8 cellular contexts compared by ENCODE assay signal in the genomic region with DNA sequence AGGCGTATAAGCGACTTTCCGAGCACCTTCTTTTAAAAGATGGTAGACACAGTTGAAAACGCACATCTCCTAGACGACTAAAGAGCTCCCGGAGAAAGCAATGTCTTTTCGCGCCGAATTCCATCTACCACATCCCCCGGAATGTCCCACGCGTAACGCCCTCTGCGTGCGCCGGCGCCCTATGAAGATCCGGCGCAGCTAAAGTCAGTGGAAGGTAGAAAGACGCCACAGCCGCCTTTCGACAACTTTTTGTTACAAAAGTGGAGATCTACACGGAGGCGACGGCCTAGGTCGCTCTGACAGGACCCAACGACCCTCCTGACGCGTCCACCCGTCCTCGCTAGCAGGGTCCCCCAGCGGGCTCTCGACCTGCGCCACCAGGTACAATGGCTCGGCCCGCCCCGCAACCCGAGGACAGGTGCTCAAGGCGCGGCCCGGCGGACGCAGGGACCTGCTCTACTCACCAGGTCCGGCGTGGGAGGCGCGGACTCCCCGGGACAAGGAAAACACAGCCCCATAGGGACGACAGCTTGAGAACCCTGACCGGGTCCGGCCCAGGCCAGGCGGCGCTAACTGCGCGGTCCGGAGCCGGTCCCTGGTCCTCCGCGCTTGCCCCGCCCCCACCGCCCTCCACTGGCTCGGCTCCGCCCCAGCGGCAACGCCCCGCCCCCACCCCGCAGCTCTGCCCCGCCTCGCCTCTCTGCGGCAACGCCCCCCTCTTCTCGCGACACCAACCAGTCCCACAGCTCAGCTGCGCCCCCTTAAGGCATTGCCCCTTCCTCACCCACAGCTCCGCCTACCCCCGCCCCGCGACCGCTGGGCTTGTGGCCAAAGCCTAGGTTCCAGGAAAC. TPM values are rescaled to one million over a fixed set of nuclear protein-coding genes. Genes with fewer than 3 reads are reported as not detected.
DNase-seq lines count a peak whose midpoint lies in the region; ATAC-seq, FAIRE-seq and TF ChIP-seq lines count a peak whose summit lies in the region.

A gene with protein sequence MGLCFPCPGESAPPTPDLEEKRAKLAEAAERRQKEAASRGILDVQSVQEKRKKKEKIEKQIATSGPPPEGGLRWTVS (minus strand): TSS at position 571 of the 851 bp plus-strand sequence. CDS start 53 bp downstream, at position 518.

- peak; percentile 8 for FAIRE-seq in RCC 7860 (lab: Jason Lieb, UNC)

- peak; percentile 60 to 62 for TF ChIP-seq CTCF in fibroblast of lung (conservative IDR thresholded peaks at IDR 0.05 in 1 of 2, IDR thresholded peaks at IDR 0.05 in 1 of 2; ENCODE audit: low read depth in 1 of 2, low read length in 2 of 2)

- H3K9ac ChIP-seq in fibroblast of lung (ENCODE audit: insufficient read depth, low read length): peak within 1 kb of the TSS; percentile 61

- POLR2A ChIA-PET in naive thymus-derived CD4-positive, alpha-beta T cell (lab: Charles Lee): interaction anchor here (0.6 to 2.4 kb wide), 6 partner anchors 9 to 204 kb away, joined by 3 to 21 read pairs (median 3); a partner anchor contains a TSS

- DNase-seq in DMS79 treated with DMSO at 0.1 percent for 48 hours (lab: John Stamatoyannopoulos, UW) (peak; percentile 98), RCC 7860 (ENCODE audit: low spot score) (peak; percentile 81), fibroblast of lung (ENCODE audit: low read depth in 2 of 2) (peak; percentile 82 to 87)
- DNase-seq in Jurkat, Clone E6-1 (ENCODE audit: low read depth, low spot score): peak; percentile 94
- peak; percentile 88 to 89 for DNase-seq in activated T-helper 1 cell treated with anti-CD3 and anti-CD28 coated beads, Interleukin-2, amount 50 U/mL, for 16 hours (ENCODE audit: low read depth in 1 of 2, low spot score in 1 of 2)
- DNase-seq in naive thymus-derived CD4-positive, alpha-beta T cell: peak; percentile 82 to 92 (median 89)

- H3K36me3 Mint-ChIP-seq in naive thymus-derived CD4-positive, alpha-beta T cell: peaks cover 0 to 12% (median 8%) of the 10 kb centered on the region in 5 donors
- no peaks in the 10 kb centered on the region for H3K36me3 Mint-ChIP-seq in stimulated activated memory B cell treated with anti-CD40 and anti-IgM and Interleukin-4, amounts not matched to agents 10 μg/mL and 1 μg/mL and 100 μg/mL, for 72 hours

- ATAC-seq in GM21717 (IDR thresholded peaks at IDR 0.05; ENCODE audit: unreplicated experiment): peak; percentile 96
- peak; percentile 98 for ATAC-seq in naive thymus-derived CD4-positive, alpha-beta T cell
- ATAC-seq in stimulated activated memory B cell treated with anti-CD40 and anti-IgM and Interleukin-4, amounts not matched to agents 10 μg/mL and 1 μg/mL and 100 μg/mL, for 72 hours: peak; percentile 97

- peak within 1 kb of the TSS; percentile 87 to 97 (median 93) for H3K27ac Mint-ChIP-seq in naive thymus-derived CD4-positive, alpha-beta T cell
- peak within 1 kb of the TSS; percentile 86 for H3K27ac Mint-ChIP-seq in stimulated activated memory B cell treated with anti-CD40 and anti-IgM and Interleukin-4, amounts not matched to agents 10 μg/mL and 1 μg/mL and 100 μg/mL, for 72 hours

- no peaks in the 10 kb centered on the region for H3K9me3 ChIP-seq in fibroblast of lung (ENCODE audit: control insufficient read depth, insufficient read depth, low read depth, low read length)
- H3K9me3 ChIP-seq in naive thymus-derived CD4-positive, alpha-beta T cell (ENCODE audit: control insufficient read depth in 2 of 3, low read length in 3 of 3): no peaks in the 10 kb centered on the region

- H3K4me3 ChIP-seq in Jurkat, Clone E6-1 (ENCODE audit: low read length): peak within 1 kb of the TSS; percentile 78
- H3K4me3 ChIP-seq in fibroblast of lung (replicated peaks in 1 of 4; ENCODE audit: control extremely low read depth in 1 of 4, insufficient read depth in 1 of 4, low read depth in 3 of 4, low read length in 4 of 4): peak within 1 kb of the TSS; percentile 79 to 97 (median 87)
- H3K4me3 ChIP-seq in naive thymus-derived CD4-positive, alpha-beta T cell (ENCODE audit: low read length): peak within 1 kb of the TSS; percentile 88

- CTCF ChIA-PET in naive thymus-derived CD4-positive, alpha-beta T cell (lab: Charles Lee): interaction anchor here (0.7 to 1.1 kb wide), 5 partner anchors 9 to 205 kb away, joined by 3 to 5 read pairs (median 3); a partner anchor contains a TSS

- H3K4me2 ChIP-seq in fibroblast of lung (ENCODE audit: extremely low read depth, insufficient read depth, low read length): peak within 1 kb of the TSS; percentile 40

- peaks cover 7 to 22% (median 18%) of the 10 kb centered on the region in 7 donors for H3K4me1 Mint-ChIP-seq in naive thymus-derived CD4-positive, alpha-beta T cell
- peaks cover 6% of the 10 kb centered on the region for H3K4me1 Mint-ChIP-seq in stimulated activated memory B cell treated with anti-CD40 and anti-IgM and Interleukin-4, amounts not matched to agents 10 μg/mL and 1 μg/mL and 100 μg/mL, for 72 hours

- H3K36me3 ChIP-seq in fibroblast of lung (ENCODE audit: control insufficient read depth, insufficient read depth, low read length): no peaks in the 10 kb centered on the region
- H3K36me3 ChIP-seq in naive thymus-derived CD4-positive, alpha-beta T cell (ENCODE audit: control insufficient read depth in 2 of 3, insufficient read depth in 3 of 3, low read length in 3 of 3): peaks cover 0 to 11% (median 4%) of the 10 kb centered on the region in 3 experiments

- intact Hi-C loops in naive thymus-derived CD4-positive, alpha-beta T cell (cut with micrococcal nuclease): loop anchor here (1.0 to 5.0 kb wide), 6 partner anchors 43 to 495 kb away; a partner anchor contains a TSS

- no peaks in the 10 kb centered on the region for H3K4me1 ChIP-seq in fibroblast of lung (ENCODE audit: control insufficient read depth, extremely low read depth, insufficient read depth, low read length)
- peaks cover 12 to 16% of the 10 kb centered on the region in 2 donors for H3K4me1 ChIP-seq in naive thymus-derived CD4-positive, alpha-beta T cell (ENCODE audit: control insufficient read depth in 2 of 2, insufficient read depth in 2 of 2, low read length in 2 of 2)

- peak within 1 kb of the TSS; percentile 73 for H2AFZ ChIP-seq in fibroblast of lung (ENCODE audit: low read length)

- peak within 1 kb of the TSS; percentile 85 to 96 (median 94) for H3K4me3 Mint-ChIP-seq in naive thymus-derived CD4-positive, alpha-beta T cell
- H3K4me3 Mint-ChIP-seq in stimulated activated memory B cell treated with anti-CD40 and anti-IgM and Interleukin-4, amounts not matched to agents 10 μg/mL and 1 μg/mL and 100 μg/mL, for 72 hours: peak within 1 kb of the TSS; percentile 83

- H3K27me3 ChIP-seq in fibroblast of lung (ENCODE audit: control insufficient read depth, insufficient read depth, low read length): no peaks in the 10 kb centered on the region
- no peaks in the 10 kb centered on the region for H3K27me3 ChIP-seq in naive thymus-derived CD4-positive, alpha-beta T cell (ENCODE audit: control insufficient read depth in 2 of 2, insufficient read depth in 2 of 2, low read length in 2 of 2)

- H3K9me3 Mint-ChIP-seq in naive thymus-derived CD4-positive, alpha-beta T cell: peaks cover 0 to 3% (median 0%) of the 10 kb centered on the region in 11 donors
- no peaks in the 10 kb centered on the region for H3K9me3 Mint-ChIP-seq in stimulated activated memory B cell treated with anti-CD40 and anti-IgM and Interleukin-4, amounts not matched to agents 10 μg/mL and 1 μg/mL and 100 μg/mL, for 72 hours

- H3K79me2 ChIP-seq in fibroblast of lung (ENCODE audit: control insufficient read depth, insufficient read depth, low read length): peaks cover 4% of the 10 kb centered on the region

- H3K27ac ChIP-seq in fibroblast of lung (ENCODE audit: insufficient read depth, low read length): peak within 1 kb of the TSS; percentile 61
- peak within 1 kb of the TSS; percentile 87 for H3K27ac ChIP-seq in naive thymus-derived CD4-positive, alpha-beta T cell (ENCODE audit: low read depth, low read length)

- H4K20me1 ChIP-seq in fibroblast of lung (ENCODE audit: control insufficient read depth, extremely low read depth, insufficient read depth, low read length): no peaks in the 10 kb centered on the region

- no peaks in the 10 kb centered on the region for H3K27me3 Mint-ChIP-seq in naive thymus-derived CD4-positive, alpha-beta T cell
- no peaks in the 10 kb centered on the region for H3K27me3 Mint-ChIP-seq in stimulated activated memory B cell treated with anti-CD40 and anti-IgM and Interleukin-4, amounts not matched to agents 10 μg/mL and 1 μg/mL and 100 μg/mL, for 72 hours

RNA-seq across cellular contexts. Expression of the gene that starts here (rescaled TPM):
- 48.8 TPM for polyA plus RNA-seq in Jurkat, Clone E6-1 (2012; ENCODE audit: insufficient read depth, insufficient read length)
- total RNA-seq in fibroblast of lung: 2.3 and 5.3 TPM in 2 replicates
- 6.0 and 13.7 TPM in 2 replicates for polyA plus RNA-seq in fibroblast of lung
- 12.1 and 27.6 TPM in 2 replicates for polyA plus RNA-seq in fibroblast of lung (2012)
- 0.59 TPM in 2 replicates for polyA minus RNA-seq in fibroblast of lung (ENCODE audit: low replicate concordance)
- total RNA-seq in naive thymus-derived CD4-positive, alpha-beta T cell: 10 to 100 TPM; 33.4 to 70.6 (median 49.2) TPM
- 10 to 100 TPM; 33.5 to 42.8 TPM for polyA plus RNA-seq in naive thymus-derived CD4-positive, alpha-beta T cell

Comparison
In these comparisons a context has a peak if more than half of its experiments do, and no peak if none do; other contexts are left out.
1. Peak in every context shown above with its lines: DNase-seq, ATAC-seq, H3K4me3 ChIP-seq and H3K27ac ChIP-seq.